10 cellular contexts compared by ENCODE assay signal in the genomic region with DNA sequence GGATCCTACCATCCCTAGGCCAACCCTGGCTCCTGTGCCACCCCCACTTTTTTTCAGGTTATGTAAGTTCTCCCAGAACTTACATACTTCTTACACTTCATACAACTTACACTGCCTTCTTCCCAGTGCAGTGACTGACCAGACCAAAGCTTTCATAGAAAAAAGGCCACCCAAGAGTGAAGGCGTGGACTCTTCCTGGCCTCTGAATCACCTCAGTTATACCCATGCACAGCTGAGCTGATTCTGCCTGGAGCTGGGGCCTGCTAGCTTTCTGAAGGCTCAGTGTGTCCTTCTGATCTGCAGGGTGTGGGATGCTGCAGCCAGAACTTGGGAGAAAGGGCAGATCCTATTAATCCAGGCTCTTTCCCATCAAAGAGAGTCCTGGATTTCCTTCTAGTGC.
"Had no signal": no experiment of that assay in that cellular context is flagged by ENCODE, and none has a peak within 500 bp of the region (broad histone marks: within the 10 kb centered on the region; RNA-seq: fewer than 3 reads in every experiment).

No MANE protein-coding gene starts in this region.

- DNase-seq: activated naive CD4-positive, alpha-beta T cell treated with anti-CD3 and anti-CD28 coated beads for 36 hours; activated naive CD8-positive, alpha-beta T cell treated with anti-CD3 and anti-CD28 coated beads, Interleukin-2, amount 50 U/mL, for 24 hours; mesendoderm; posterior cingulate gyrus; stimulated activated CD4-positive, alpha-beta T cell treated with anti-CD3 and anti-CD28 coated beads, Interleukin-15, amount 100 ng/mL, for 24 hours; stimulated activated CD4-positive, alpha-beta T cell treated with anti-CD3 and anti-CD28 coated beads, Interleukin-4, amount 100 ng/mL, for 24 hours; stimulated activated naive CD4-positive, alpha-beta T cell had no signal

- H3K4me1 ChIP-seq: tibial nerve had no signal

- H3K4me3 ChIP-seq: skin epidermis, tibial nerve had no signal

- ATAC-seq: activated CD4-positive, CD25-positive, alpha-beta regulatory T cell treated with anti-CD3 and anti-CD28 coated beads, Interleukin-2, amount 50 U/mL, for 24 hours; activated naive CD8-positive, alpha-beta T cell treated with anti-CD3 and anti-CD28 coated beads, Interleukin-2, amount 50 U/mL, for 24 hours had no signal

- H3K36me3 ChIP-seq: tibial nerve had no signal

- H3K9me3 ChIP-seq: tibial nerve had no signal

- H3K27ac ChIP-seq: skin epidermis, tibial nerve had no signal

- H3K27me3 ChIP-seq: tibial nerve had no signal
